ENCODE assay signal across 9 cellular contexts in the genomic region with DNA sequence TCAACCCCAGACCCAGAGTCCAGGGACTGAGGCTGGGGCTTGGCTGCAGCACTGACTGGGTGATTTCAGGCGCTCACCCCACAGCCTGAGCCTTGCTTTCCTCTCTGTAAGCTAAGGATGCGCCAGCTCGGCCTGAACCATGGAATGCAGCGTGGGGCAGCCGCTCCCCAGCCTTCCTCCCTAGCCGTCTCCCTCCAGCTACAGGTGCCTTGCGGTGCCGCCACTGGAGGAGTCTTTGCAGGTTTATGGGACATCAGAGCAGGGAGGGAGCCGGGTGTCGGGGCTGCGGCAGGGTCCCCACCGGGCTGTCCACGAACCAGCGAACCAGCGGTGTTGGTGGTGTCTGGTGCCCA. TPM values are rescaled to one million over a fixed set of nuclear protein-coding genes. Genes with fewer than 3 reads are reported as not detected.
DNase-seq lines count a peak whose midpoint lies in the region; ATAC-seq, FAIRE-seq and TF ChIP-seq lines count a peak whose summit lies in the region.
"Had no signal": no experiment of that assay in that cellular context is flagged by ENCODE, and none has a peak within 500 bp of the region (broad histone marks: within the 10 kb centered on the region; RNA-seq: fewer than 3 reads in every experiment).

No MANE protein-coding gene starts in this region.

- 18 to 22% methylated on average over 15 of the region's 15 CpGs for WGBS in heart right ventricle, 2 donors
- WGBS in pancreas, 2 donors, result 32 to 34% methylated on average over 15 of the region's 15 CpGs

- H3K27me3 ChIP-seq in BJ (ENCODE audit: control insufficient read depth, insufficient read depth, low read length) (peaks cover 19% of the 10 kb centered on the region), Peyer's patch (no peaks in the 10 kb centered on the region), heart right ventricle (peaks cover 0 to 28% (median 0%) of the 10 kb centered on the region in 7 donors), pancreas (no peaks in the 10 kb centered on the region)

- H3K4me3 ChIP-seq in BJ (ENCODE audit: low read depth, low read length), result peak overlapping the region; percentile 24
- peak overlapping the region; percentile 47 to 70 (median 62) for H3K4me3 ChIP-seq in Peyer's patch
- peak overlapping the region in 9 of 10 donors; percentile 34 to 74 (median 59) for H3K4me3 ChIP-seq in heart right ventricle
- peak overlapping the region in 3 of 4 donors; percentile 44 to 54 (median 53) for H3K4me3 ChIP-seq in pancreas

- H3K27ac ChIP-seq in Peyer's patch (peak overlapping the region in 2 of 4 donors; percentile 31 to 65), heart right ventricle (peak overlapping the region in 7 of 10 donors; percentile 5 to 68 (median 52)), pancreas (no peak overlapping the region)
- H3K27ac ChIP-seq: epithelial cell of prostate had no signal

- intact Hi-C loops in heart right ventricle (cut with DNase I), result no loop called here
- intact Hi-C loops in pancreas (cut with DNase I), result no loop called here

- TF ChIP-seq CTCF in BJ (IDR thresholded peaks at IDR 0.05; ENCODE audit: insufficient read depth, low read depth, low read length) (no peak), Peyer's patch (IDR thresholded peaks at IDR 0.05) (no peak), heart right ventricle (IDR thresholded peaks at IDR 0.05) (no peak), pancreas (IDR thresholded peaks at IDR 0.05) (no peak)

- ATAC-seq in heart right ventricle, result peak; percentile 25 to 59 (median 37)
- peak; percentile 18 to 46 (median 42) for ATAC-seq in pancreas
- ATAC-seq in GM19324 (IDR thresholded peaks at IDR 0.05; ENCODE audit: low FRiP score, unreplicated experiment), result no peak
- ATAC-seq in GM21717 (IDR thresholded peaks at IDR 0.05; ENCODE audit: unreplicated experiment), result no peak

- CTCF ChIA-PET in BJ (lab: Yijun Ruan, JAX), result interaction anchor here (1.5 kb wide), 1 partner anchor 10 kb away, joined by 9 read pairs; no protein-coding TSS in a partner anchor

- H3K4me1 ChIP-seq in Peyer's patch (peaks cover 0 to 16% (median 10%) of the 10 kb centered on the region in 4 donors), heart right ventricle (peaks cover 0 to 42% (median 15%) of the 10 kb centered on the region in 9 donors), pancreas (peaks cover 0 to 5% (median 0%) of the 10 kb centered on the region in 3 donors)

- no peak for TF ChIP-seq POLR2A in Peyer's patch (IDR thresholded peaks at IDR 0.05)

- POLR2A ChIA-PET in BJ (lab: Charles Lee), result no interaction called here

- DNase-seq in BJ (ENCODE audit: low read depth) (no peak), Peyer's patch (no peak), heart right ventricle (no peak), pancreas (peak in 1 of 6 donors; percentile 71), hippocampal formation (lab: John Stamatoyannopoulos, UW) (no peak), hepatic stellate cell (ENCODE audit: low spot score) (no peak)

- no peaks in the 10 kb centered on the region for H3K9me3 ChIP-seq in Peyer's patch
- no peaks in the 10 kb centered on the region for H3K9me3 ChIP-seq in heart right ventricle
- no peaks in the 10 kb centered on the region for H3K9me3 ChIP-seq in pancreas

- no peaks in the 10 kb centered on the region for H3K36me3 ChIP-seq in BJ (ENCODE audit: control insufficient read depth, insufficient read depth, low read length)
- H3K36me3 ChIP-seq in Peyer's patch, result no peaks in the 10 kb centered on the region
- no peaks in the 10 kb centered on the region for H3K36me3 ChIP-seq in heart right ventricle
- no peaks in the 10 kb centered on the region for H3K36me3 ChIP-seq in pancreas

- no peak for FAIRE-seq in pancreas (lab: Jason Lieb, UNC)

RNA-seq across cellular contexts. Expression of a gene that starts 19.4 kb away (rescaled TPM):
- polyA plus RNA-seq in BJ (2011; rRNA removed) (55.8 and 115 TPM in 2 replicates), heart right ventricle (100 to 1,000 TPM in 1 of 2 donors, 10 to 100 TPM in 1; 66.8 to 157 TPM), pancreas (10 to 100 TPM; 41.6 to 47.5 TPM)
- 52.1 and 55.1 TPM in 2 replicates for polyA minus RNA-seq in BJ (2011; rRNA and poly(A)+ RNA removed)
- total RNA-seq in Peyer's patch (100 to 1,000 TPM in 1 of 4 donors, 10 to 100 TPM in 3; 87.6 to 137 (median 91.9) TPM), heart right ventricle (100 to 1,000 TPM; 183 to 257 (median 224) TPM), pancreas (10 to 100 TPM; 49.8 to 76.1 (median 62.6) TPM)

Comparison
In these comparisons a context has a peak if more than half of its experiments do, and no peak if none do; other contexts are left out.
1. H3K27ac ChIP-seq: peak in heart right ventricle (7 of 10); none in pancreas (0 of 4).
2. ATAC-seq: peak in heart right ventricle (8 of 8) and pancreas (4 of 4); none in GM19324 (single experiment) and GM21717 (single experiment).
3. Peak in every context shown above with its lines, with median percentiles within 50 percentile points of each other: H3K4me3 ChIP-seq.